ENCODE assay signal across 11 cellular contexts in the genomic region with DNA sequence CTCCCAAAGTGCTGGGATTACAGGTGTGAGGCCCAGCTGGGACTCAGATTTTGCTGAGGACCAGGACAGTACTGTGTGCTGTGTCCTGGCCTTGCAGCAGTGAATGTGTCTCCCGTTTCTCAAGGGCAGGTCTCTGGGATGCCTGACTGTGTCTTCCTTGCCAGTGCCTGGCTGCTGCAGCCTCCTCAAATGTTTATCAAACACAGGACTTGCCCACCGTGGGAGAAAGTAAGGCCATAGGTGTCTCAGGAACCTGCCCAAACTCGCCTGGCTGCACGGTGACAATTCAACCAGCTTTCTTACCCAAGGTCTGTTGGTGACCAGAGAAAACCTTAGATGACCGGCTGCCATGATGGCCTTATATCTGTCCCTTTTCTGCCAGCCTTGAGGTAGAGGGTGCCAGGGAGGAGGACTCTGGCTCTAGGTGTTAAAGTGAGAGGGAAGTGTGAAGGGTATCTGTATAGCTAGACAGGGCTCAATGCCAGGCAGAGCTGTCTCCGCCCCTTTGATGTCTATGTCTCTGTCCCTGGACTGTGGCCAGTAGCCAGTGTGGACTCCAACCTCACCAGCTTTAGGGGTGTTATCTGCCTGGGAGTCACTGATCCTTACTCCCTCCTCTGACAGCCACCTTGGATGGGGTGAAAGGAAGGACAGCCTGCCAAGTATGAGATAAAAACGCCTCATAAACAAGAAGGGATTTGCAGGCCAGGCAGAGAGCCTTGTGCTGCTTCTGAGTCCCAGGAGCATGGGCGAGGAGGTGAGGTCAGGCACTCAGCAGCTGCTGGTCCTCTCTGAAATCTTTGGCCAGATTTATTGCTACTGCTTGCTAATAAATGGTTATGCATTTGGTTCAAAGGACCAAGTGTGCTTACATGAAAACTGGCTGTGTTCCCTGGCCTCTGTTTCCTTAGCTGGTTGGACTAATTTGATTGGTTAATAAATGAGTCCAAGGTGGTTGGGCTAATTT. TPM values are rescaled to one million over a fixed set of nuclear protein-coding genes. Genes with fewer than 3 reads are reported as not detected.
DNase-seq lines count a peak whose midpoint lies in the region; ATAC-seq and TF ChIP-seq lines count a peak whose summit lies in the region.
"Had no signal": no experiment of that assay in that cellular context is flagged by ENCODE, and none has a peak within 500 bp of the region (broad histone marks: within the 10 kb centered on the region; RNA-seq: fewer than 3 reads in every experiment).

No MANE protein-coding gene starts in this region.

- no TSS peak for BruUV-seq in Caco-2 (replicated peaks; lab: Mats Ljungman, UMichigan)

- intact Hi-C loops in Caco-2 (cut with micrococcal nuclease; ENCODE audit: unreplicated experiment): no loop called here

- H3K4me1 Mint-ChIP-seq in nephron (peaks cover 65% of the 10 kb centered on the region), Caco-2 (ENCODE audit: low read depth, unreplicated experiment) (peaks cover 11% of the 10 kb centered on the region)
- H3K4me1 Mint-ChIP-seq: naive B cell had no signal

- peaks cover 5% of the 10 kb centered on the region for H3K36me3 ChIP-seq in fibroblast of lung (ENCODE audit: control insufficient read depth, insufficient read depth, low read length)
- H3K36me3 ChIP-seq in H7 (replicated peaks; ENCODE audit: control insufficient read depth, insufficient read depth, low read length): no peaks in the 10 kb centered on the region
- no peaks in the 10 kb centered on the region for H3K36me3 ChIP-seq in Caco-2 (ENCODE audit: control insufficient read depth, insufficient read depth, low read length)

- H3K36me3 Mint-ChIP-seq in nephron (ENCODE audit: low read depth) (no peaks in the 10 kb centered on the region), Caco-2 (ENCODE audit: insufficient read depth, unreplicated experiment) (no peaks in the 10 kb centered on the region)
- H3K36me3 Mint-ChIP-seq: naive B cell had no signal

- H3K9me3 ChIP-seq in fibroblast of lung (ENCODE audit: control insufficient read depth, insufficient read depth, low read depth, low read length) (no peaks in the 10 kb centered on the region), Caco-2 (no peaks in the 10 kb centered on the region)

- H3K9ac ChIP-seq in fibroblast of lung (ENCODE audit: insufficient read depth, low read length): no peak overlapping the region

- H3K4me3 ChIP-seq in fibroblast of lung (replicated peaks in 1 of 4; ENCODE audit: control extremely low read depth in 1 of 4, insufficient read depth in 1 of 4, low read depth in 3 of 4, low read length in 4 of 4): no peak overlapping the region
- H3K4me3 ChIP-seq in H7 (ENCODE audit: insufficient read depth, low read depth, low read length): no peak overlapping the region
- H3K4me3 ChIP-seq in Caco-2 (ENCODE audit: low read depth, low read length): no peak overlapping the region

- H3K27me3 Mint-ChIP-seq in nephron (ENCODE audit: low read depth) (peaks cover 11% of the 10 kb centered on the region), Caco-2 (ENCODE audit: insufficient read depth, unreplicated experiment) (no peaks in the 10 kb centered on the region)
- H3K27me3 Mint-ChIP-seq: naive B cell had no signal

- no peaks in the 10 kb centered on the region for H4K20me1 ChIP-seq in fibroblast of lung (ENCODE audit: control insufficient read depth, extremely low read depth, insufficient read depth, low read length)

- H2AFZ ChIP-seq in fibroblast of lung (ENCODE audit: low read length): no peak overlapping the region

- CTCF ChIA-PET in RWPE1 (lab: Yijun Ruan, JAX) (interaction anchor here (0.6 to 1.2 kb wide), 2 partner anchors 21 to 26 kb away, joined by 4 read pairs; no protein-coding TSS in a partner anchor), Caco-2 (lab: Charles Lee) (no interaction called here)

- ATAC-seq in activated CD4-positive, CD25-positive, alpha-beta regulatory T cell treated with anti-CD3 and anti-CD28 coated beads, Interleukin-2, amount 50 U/mL, for 24 hours: no peak
- ATAC-seq: CD8-positive, alpha-beta T cell had no signal

- H3K27ac ChIP-seq in C4-2B: peak overlapping the region; percentile 100
- peak overlapping the region; percentile 92 for H3K27ac ChIP-seq in RWPE1
- peak overlapping the region; percentile 30 for H3K27ac ChIP-seq in fibroblast of lung (ENCODE audit: insufficient read depth, low read length)

- peak overlapping the region; percentile 77 to 93 (median 86) for H3K27ac Mint-ChIP-seq in nephron
- H3K27ac Mint-ChIP-seq in Caco-2 (ENCODE audit: unreplicated experiment): no peak overlapping the region

- H3K4me1 ChIP-seq in fibroblast of lung (ENCODE audit: control insufficient read depth, extremely low read depth, insufficient read depth, low read length): peaks cover 46% of the 10 kb centered on the region
- H3K4me1 ChIP-seq in Caco-2: 0 out of 2 replicates have a peak, but pooled peaks cover 7% of the 10 kb centered on the region

- H3K4me3 Mint-ChIP-seq in nephron (peak overlapping the region in 1 of 3 experiments; percentile 19), Caco-2 (ENCODE audit: unreplicated experiment) (no peak overlapping the region)
- H3K4me3 Mint-ChIP-seq: CD8-positive, alpha-beta T cell; naive B cell had no signal

- H3K9me3 Mint-ChIP-seq in nephron (no peaks in the 10 kb centered on the region), Caco-2 (ENCODE audit: unreplicated experiment) (no peaks in the 10 kb centered on the region)
- H3K9me3 Mint-ChIP-seq: CD8-positive, alpha-beta T cell; naive B cell had no signal

- peaks cover 2% of the 10 kb centered on the region for H3K79me2 ChIP-seq in fibroblast of lung (ENCODE audit: control insufficient read depth, insufficient read depth, low read length)

- POLR2A ChIA-PET in RWPE1 (lab: Yijun Ruan, JAX; ENCODE audit: low non-redundant PET) (interaction anchor here (0.6 kb wide), 1 partner anchor 207 kb away, joined by 11 read pairs; the partner anchor contains the start of gene UBAP2L), Caco-2 (lab: Charles Lee) (no interaction called here)

- H3K27me3 ChIP-seq in fibroblast of lung (ENCODE audit: control insufficient read depth, insufficient read depth, low read length): no peaks in the 10 kb centered on the region
- no peaks in the 10 kb centered on the region for H3K27me3 ChIP-seq in H7 (ENCODE audit: control insufficient read depth, insufficient read depth, low read length)
- no peaks in the 10 kb centered on the region for H3K27me3 ChIP-seq in Caco-2 (replicated peaks; ENCODE audit: control insufficient read depth, insufficient read depth, low read length)

- DNase-seq in RWPE1 (ENCODE audit: low spot score): no peak
- DNase-seq in fibroblast of lung (ENCODE audit: low read depth in 2 of 2): peak; percentile 36 to 47
- no peak for DNase-seq in H7
- no peak for DNase-seq in NCI-H1105 treated with DMSO at 0.1 percent for 48 hours (lab: John Stamatoyannopoulos, UW)
- DNase-seq in Caco-2: no peak
- DNase-seq: CD8-positive, alpha-beta T cell; naive B cell; NCI-H187 treated with DMSO at 0.1 percent for 48 hours had no signal

- H3K4me2 ChIP-seq in fibroblast of lung (ENCODE audit: extremely low read depth, insufficient read depth, low read length): no peak overlapping the region

- TF ChIP-seq CTCF in C4-2B (conservative IDR thresholded peaks at IDR 0.05) (no peak), RWPE1 (conservative IDR thresholded peaks at IDR 0.05; ENCODE audit: low read depth) (no peak), fibroblast of lung (conservative IDR thresholded peaks at IDR 0.05 in 1 of 2, IDR thresholded peaks at IDR 0.05 in 1 of 2; ENCODE audit: low read depth in 1 of 2, low read length in 2 of 2) (no peak), nephron (IDR thresholded peaks at IDR 0.05; ENCODE audit: unreplicated experiment in 3 of 3) (no peak), Caco-2 (IDR thresholded peaks at IDR 0.05; ENCODE audit: insufficient read depth in 1 of 2, low read depth in 1 of 2, low read length in 1 of 2, severe bottlenecking in 1 of 2, unreplicated experiment in 1 of 2) (no peak)

RNA-seq across cellular contexts. Expression of gene IL6R, which starts 22.3 kb away (rescaled TPM):
- total RNA-seq in fibroblast of lung: 12.8 and 21.0 TPM in 2 replicates
- polyA plus RNA-seq in fibroblast of lung: 14.5 and 22.7 TPM in 2 replicates
- polyA plus RNA-seq in fibroblast of lung (2012): 6.8 and 14.9 TPM in 2 replicates
- polyA minus RNA-seq in fibroblast of lung (ENCODE audit: low replicate concordance): 58.6 and 102 TPM in 2 replicates
- total RNA-seq in H7 (2014; rRNA removed; shearing (Covaris generic)): 8.6 and 10.3 TPM in 2 replicates
- 4.9 and 5.8 TPM in 2 replicates for total RNA-seq in Caco-2 (2022)

Comparison
In these comparisons a context has a peak if more than half of its experiments do, and no peak if none do; other contexts are left out.
1. H3K27ac ChIP-seq: peak in every context shown above with its lines; median percentile 100 in C4-2B; 92 in RWPE1; 30 in fibroblast of lung.
2. DNase-seq: peak in fibroblast of lung (2 of 2); none in RWPE1 (single experiment), H7 (single experiment), NCI-H1105 treated with DMSO at 0.1 percent for 48 hours (single experiment) and Caco-2 (0 of 2).